ENCODE assay signal across 8 cellular contexts in genomic region chr1:3651939-3652537, GRCh38. TPM values are rescaled to one million over a fixed set of nuclear protein-coding genes. Genes with fewer than 3 reads are reported as not detected.
DNase-seq lines count a peak whose midpoint lies in the region; ATAC-seq and TF ChIP-seq lines count a peak whose summit lies in the region.

Gene TP73, plus strand, starts transcription at chr1:3652516. Its CDS starts 29,850 bp downstream, at chr1:3682366.

- no peak within 1 kb of the TSS for H4K8ac ChIP-seq in H9 (replicated peaks; ENCODE audit: insufficient read length, low read depth, low read length)

- no peak within 1 kb of the TSS for H2BK15ac ChIP-seq in H9 (ENCODE audit: low read depth, low read length)

- no peak within 1 kb of the TSS for H2BK5ac ChIP-seq in H9 (ENCODE audit: insufficient read length, low read length)

- no peaks in the 10 kb centered on the region for H3K4me1 ChIP-seq in H9 (ENCODE audit: insufficient read depth, low read length)
- peaks cover 0 to 42% (median 38%) of the 10 kb centered on the region in 4 donors for H3K4me1 ChIP-seq in tibial artery

- H2BK20ac ChIP-seq in H9 (ENCODE audit: low read depth, low read length, poor library complexity, severe bottlenecking): no peak within 1 kb of the TSS

- H3K4me3 Mint-ChIP-seq in H9: peak within 1 kb of the TSS; percentile 64 to 85

- no peak within 1 kb of the TSS; the same call in 1 of the 2 replicates for H3K14ac ChIP-seq in H9 (ENCODE audit: insufficient read depth, low read length)

- peaks cover 67% of the 10 kb centered on the region for H3K27me3 Mint-ChIP-seq in H9 (ENCODE audit: low read depth)

- no peak within 1 kb of the TSS for H3K56ac ChIP-seq in H9 (ENCODE audit: insufficient read length, low read depth, low read length)

- no peaks in the 10 kb centered on the region for H4K20me1 ChIP-seq in H9 (ENCODE audit: control insufficient read depth, insufficient read depth, insufficient read length)
- H4K20me1 ChIP-seq in SU-DHL-6 (ENCODE audit: low read depth, low read length): no peaks in the 10 kb centered on the region

- H2AK5ac ChIP-seq in H9 (ENCODE audit: insufficient read length, low read length): no peak within 1 kb of the TSS

- H3K27ac ChIP-seq in H9 (ENCODE audit: insufficient read length, low read depth, low read length) (no peak within 1 kb of the TSS), SU-DHL-6 (ENCODE audit: low read depth, low read length) (no peak within 1 kb of the TSS), tibial artery (no peak within 1 kb of the TSS)

- no peak for ATAC-seq in GM21576 (IDR thresholded peaks at IDR 0.05; ENCODE audit: unreplicated experiment)

- H3K23me2 ChIP-seq in H9 (ENCODE audit: insufficient read length, low read depth, low read length, poor library complexity, severe bottlenecking): peaks cover 28% of the 10 kb centered on the region

- H2BK12ac ChIP-seq in H9 (ENCODE audit: insufficient read length, low read depth, low read length): no peak within 1 kb of the TSS

- no peaks in the 10 kb centered on the region for H3K9me3 ChIP-seq in H9 (ENCODE audit: control insufficient read depth, low read depth, low read length)
- no peaks in the 10 kb centered on the region for H3K9me3 ChIP-seq in SU-DHL-6 (ENCODE audit: insufficient read depth, low read length)
- no peaks in the 10 kb centered on the region for H3K9me3 ChIP-seq in tibial artery

- no peak within 1 kb of the TSS for H3K18ac ChIP-seq in H9 (ENCODE audit: insufficient read length, low read depth, low read length)

- H3K27me3 ChIP-seq in H9 (ENCODE audit: insufficient read depth, low read length) (peaks cover 40% of the 10 kb centered on the region), SU-DHL-6 (ENCODE audit: low read length) (no peaks in the 10 kb centered on the region), tibial artery (peaks cover 14 to 64% of the 10 kb centered on the region in 2 donors)

- H3F3A ChIP-seq in SU-DHL-6 (ENCODE audit: insufficient read depth): peaks cover 4% of the 10 kb centered on the region; the same call in 1 of the 2 replicates

- H3T11ph ChIP-seq in H9 (ENCODE audit: low read length): no peak within 1 kb of the TSS

- intact Hi-C loops in tibial artery (cut with DNase I; ENCODE audit: low total_unique reads): no loop called here

- peaks cover 17 to 18% of the 10 kb centered on the region in 2 experiments for H3K4me1 Mint-ChIP-seq in H9

- WGBS in H9 (ENCODE audit: extremely low coverage, insufficient read length, low lambda C conversion rate): no CpG with 5 or more reads among the region's 77 CpGs

- H3K79me1 ChIP-seq in H9 (ENCODE audit: insufficient read depth, low read depth, low read length, poor library complexity, severe bottlenecking): no peaks in the 10 kb centered on the region

- peaks cover 3% of the 10 kb centered on the region; the same call in 1 of the 2 replicates for H3K79me2 ChIP-seq in H9 (ENCODE audit: insufficient read depth, low read length)
- no peaks in the 10 kb centered on the region for H3K79me2 ChIP-seq in SU-DHL-6 (ENCODE audit: insufficient read depth, low read length)

- no peak within 1 kb of the TSS for H3K23ac ChIP-seq in H9 (ENCODE audit: insufficient read length, low read depth, low read length)

- peaks cover 0 to 6% (median 4%) of the 10 kb centered on the region in 3 experiments; a peak in 5 of 7 replicates for H3K36me3 Mint-ChIP-seq in H9 (ENCODE audit: insufficient read depth in 1 of 3, low read depth in 3 of 3)

- no peak within 1 kb of the TSS for H4K91ac ChIP-seq in H9 (ENCODE audit: insufficient read length, low read depth, low read length)

- H3K4me3 ChIP-seq in SU-DHL-6 (ENCODE audit: insufficient read depth, low read length, poor library complexity, severe bottlenecking) (peak within 1 kb of the TSS; percentile 42), iPS-11a (ENCODE audit: low read depth, low read length) (peak within 1 kb of the TSS; percentile 35), tibial artery (peak within 1 kb of the TSS; percentile 28 to 94)

- H3K9ac ChIP-seq in H9 (ENCODE audit: extremely low read depth, insufficient read length, low read length) (no peak within 1 kb of the TSS), SU-DHL-6 (ENCODE audit: low read length) (peak within 1 kb of the TSS; percentile 49)

- H3K9me2 ChIP-seq in SU-DHL-6 (replicated peaks; ENCODE audit: insufficient read depth, low read length): no peaks in the 10 kb centered on the region

- peaks cover 0 to 2% of the 10 kb centered on the region in 2 experiments; a peak in 1 of 5 replicates for H3K9me3 Mint-ChIP-seq in H9

- H3K36me3 ChIP-seq in SU-DHL-6 (ENCODE audit: low read length) (no peaks in the 10 kb centered on the region), tibial artery (peaks cover 3 to 7% (median 4%) of the 10 kb centered on the region in 3 donors)

- no peak within 1 kb of the TSS for H3K4ac ChIP-seq in H9 (ENCODE audit: low read depth, low read length)

- H2AFZ ChIP-seq in H9 (ENCODE audit: low read length) (no peak within 1 kb of the TSS), SU-DHL-6 (ENCODE audit: low read depth, low read length, severe bottlenecking) (no peak within 1 kb of the TSS)

- TF ChIP-seq CTCF in H9 (conservative IDR thresholded peaks at IDR 0.05) (no peak), SU-DHL-6 (IDR thresholded peaks at IDR 0.05; ENCODE audit: insufficient read depth, low read length, poor library complexity, severe bottlenecking) (no peak), tibial artery (IDR thresholded peaks at IDR 0.05) (no peak)

- peak; percentile 84 for DNase-seq in D341Med (ENCODE audit: low spot score)
- DNase-seq in H9: no peak
- no peak for DNase-seq in tibial artery
- DNase-seq in activated CD8-positive, alpha-beta memory T cell treated with anti-CD3 and anti-CD28 coated beads, Interleukin-2, amount 50 U/mL, for 4 hours: no peak
- no peak for DNase-seq in activated CD4-positive, alpha-beta T cell treated with anti-CD3 and anti-CD28 coated beads, Interleukin-2, amount 50 U/mL, for 1 hour

- peak within 1 kb of the TSS; percentile 65 for H3K4me2 ChIP-seq in H9 (ENCODE audit: insufficient read depth, insufficient read length, low read length)
- H3K4me2 ChIP-seq in SU-DHL-6 (ENCODE audit: low read depth, low read length, poor library complexity, severe bottlenecking): peak within 1 kb of the TSS; percentile 43

- H2BK120ac ChIP-seq in H9 (ENCODE audit: low read depth, low read length, poor library complexity, severe bottlenecking): no peak within 1 kb of the TSS

- H4K5ac ChIP-seq in H9 (ENCODE audit: insufficient read length, low read depth, low read length): no peak within 1 kb of the TSS

- no peak within 1 kb of the TSS; a peak in 1 of 7 replicates for H3K27ac Mint-ChIP-seq in H9

RNA-seq across cellular contexts. Expression of gene TP73, which starts in this region (rescaled TPM):
- total RNA-seq in H9 (2021): 4.7 and 4.9 TPM in 2 replicates
